18 cellular contexts compared by ENCODE assay signal in genomic region chr6:54390362-54390761, GRCh38.
DNase-seq lines count a peak whose midpoint lies in the region; ATAC-seq and TF ChIP-seq lines count a peak whose summit lies in the region.
"Had no signal": no experiment of that assay in that cellular context is flagged by ENCODE, and none has a peak within 500 bp of the region (broad histone marks: within the 10 kb centered on the region; RNA-seq: fewer than 3 reads in every experiment).

No MANE protein-coding gene starts in this region.

- no peak overlapping the region for H3K27ac Mint-ChIP-seq in activated T-helper 1 cell treated with anti-CD3 and anti-CD28 coated beads, Interleukin-12 subunit alpha, Interleukin-12 subunit beta, Interleukin-2, Interleukin-4 antibody, amounts not matched to agents 30 ng/mL and 10 ng/mL and 1 ng/mL, durations not matched to agents 14 hours and 24 hours and 36 hours
- H3K27ac Mint-ChIP-seq: CD8-positive, alpha-beta memory T cell; H9 had no signal

- no peak overlapping the region for H3K4me3 Mint-ChIP-seq in activated T-helper 1 cell treated with anti-CD3 and anti-CD28 coated beads, Interleukin-12 subunit alpha, Interleukin-12 subunit beta, Interleukin-2, Interleukin-4 antibody, amounts not matched to agents 30 ng/mL and 10 ng/mL and 1 ng/mL, durations not matched to agents 14 hours and 24 hours and 36 hours
- H3K4me3 Mint-ChIP-seq: CD8-positive, alpha-beta memory T cell; H9 had no signal

- ATAC-seq in GM18502 (IDR thresholded peaks at IDR 0.05; ENCODE audit: poor library complexity, unreplicated experiment), result peak; percentile 54
- peak; percentile 57 for ATAC-seq in GM18870 (IDR thresholded peaks at IDR 0.05; ENCODE audit: unreplicated experiment)
- ATAC-seq in HG03354 (IDR thresholded peaks at IDR 0.05; ENCODE audit: poor library complexity, severe bottlenecking, unreplicated experiment), result peak; percentile 61
- ATAC-seq: HepG2 had no signal

- peak; percentile 44 for DNase-seq in dermis blood vessel endothelial cell
- DNase-seq in osteoblast (ENCODE audit: insufficient read length, low spot score, missing footprints), result no peak
- no peak for DNase-seq in D341Med (ENCODE audit: low spot score)
- no peak for DNase-seq in activated T-helper 1 cell treated with anti-CD3 and anti-CD28 coated beads, Interleukin-12 subunit alpha, Interleukin-12 subunit beta, Interleukin-2, Interleukin-4 antibody, amounts not matched to agents 30 ng/mL and 10 ng/mL and 1 ng/mL, durations not matched to agents 14 hours and 24 hours and 36 hours (ENCODE audit: low spot score)
- DNase-seq: 8988T; AML-193; Caco-2; CD8-positive, alpha-beta memory T cell; DMS53; GF-D8; GOT3; H9 had no signal

- peaks cover 8% of the 10 kb centered on the region for H3K9me3 Mint-ChIP-seq in activated T-helper 1 cell treated with anti-CD3 and anti-CD28 coated beads, Interleukin-12 subunit alpha, Interleukin-12 subunit beta, Interleukin-2, Interleukin-4 antibody, amounts not matched to agents 30 ng/mL and 10 ng/mL and 1 ng/mL, durations not matched to agents 14 hours and 24 hours and 36 hours

- no peaks in the 10 kb centered on the region for H4K20me1 ChIP-seq in osteoblast (ENCODE audit: insufficient read depth, low read length)
- H4K20me1 ChIP-seq: BLaER1 had no signal

- no peaks in the 10 kb centered on the region for H3K27me3 Mint-ChIP-seq in activated T-helper 1 cell treated with anti-CD3 and anti-CD28 coated beads, Interleukin-12 subunit alpha, Interleukin-12 subunit beta, Interleukin-2, Interleukin-4 antibody, amounts not matched to agents 30 ng/mL and 10 ng/mL and 1 ng/mL, durations not matched to agents 14 hours and 24 hours and 36 hours (ENCODE audit: insufficient read depth)
- H3K27me3 Mint-ChIP-seq: CD8-positive, alpha-beta memory T cell had no signal

- no peaks in the 10 kb centered on the region for H3K4me1 Mint-ChIP-seq in activated T-helper 1 cell treated with anti-CD3 and anti-CD28 coated beads, Interleukin-12 subunit alpha, Interleukin-12 subunit beta, Interleukin-2, Interleukin-4 antibody, amounts not matched to agents 30 ng/mL and 10 ng/mL and 1 ng/mL, durations not matched to agents 14 hours and 24 hours and 36 hours (ENCODE audit: low read depth)
- H3K4me1 Mint-ChIP-seq: CD8-positive, alpha-beta memory T cell had no signal

- no peaks in the 10 kb centered on the region for H3K9me3 ChIP-seq in osteoblast (ENCODE audit: low read depth, low read length)
- H3K9me3 ChIP-seq: BLaER1, Caco-2 had no signal

- no peaks in the 10 kb centered on the region for H3K27me3 ChIP-seq in osteoblast (ENCODE audit: insufficient read depth, low read length)
- H3K27me3 ChIP-seq: BLaER1 had no signal

- no peak for TF ChIP-seq CTCF in osteoblast (IDR thresholded peaks at IDR 0.05; ENCODE audit: extremely low read depth, low read depth, low read length)

- intact Hi-C loops in activated T-helper 1 cell treated with anti-CD3 and anti-CD28 coated beads, Interleukin-12 subunit alpha, Interleukin-12 subunit beta, Interleukin-2, Interleukin-4 antibody, amounts not matched to agents 30 ng/mL and 10 ng/mL and 1 ng/mL, durations not matched to agents 14 hours and 24 hours and 36 hours (cut with micrococcal nuclease), result no loop called here

- no peaks in the 10 kb centered on the region for H3K36me3 Mint-ChIP-seq in activated T-helper 1 cell treated with anti-CD3 and anti-CD28 coated beads, Interleukin-12 subunit alpha, Interleukin-12 subunit beta, Interleukin-2, Interleukin-4 antibody, amounts not matched to agents 30 ng/mL and 10 ng/mL and 1 ng/mL, durations not matched to agents 14 hours and 24 hours and 36 hours (ENCODE audit: low read depth)
- H3K36me3 Mint-ChIP-seq: CD8-positive, alpha-beta memory T cell had no signal

- no peaks in the 10 kb centered on the region for H3K79me2 ChIP-seq in osteoblast (ENCODE audit: insufficient read depth, low read length)

- H3K27ac ChIP-seq in osteoblast (ENCODE audit: low read depth, low read length), result no peak overlapping the region
- H3K27ac ChIP-seq: BLaER1, KMS-11 had no signal

- H3K4me2 ChIP-seq in osteoblast (ENCODE audit: insufficient read depth, low read length), result no peak overlapping the region
- H3K4me2 ChIP-seq: BLaER1, KMS-11 had no signal

- H3K36me3 ChIP-seq in osteoblast (ENCODE audit: insufficient read depth, low read length), result no peaks in the 10 kb centered on the region
- H3K36me3 ChIP-seq: BLaER1 had no signal

- H3K4me1 ChIP-seq in osteoblast (ENCODE audit: insufficient read depth, low read length), result no peaks in the 10 kb centered on the region
- H3K4me1 ChIP-seq: BLaER1, Caco-2 had no signal

- H2AFZ ChIP-seq in osteoblast (ENCODE audit: low read length), result no peak overlapping the region

- no peak overlapping the region for H3K4me3 ChIP-seq in osteoblast (ENCODE audit: insufficient read depth, low read length)
- H3K4me3 ChIP-seq: BLaER1 had no signal
